Comparison of ENCODE assay signal across 17 cellular contexts in the genomic region with DNA sequence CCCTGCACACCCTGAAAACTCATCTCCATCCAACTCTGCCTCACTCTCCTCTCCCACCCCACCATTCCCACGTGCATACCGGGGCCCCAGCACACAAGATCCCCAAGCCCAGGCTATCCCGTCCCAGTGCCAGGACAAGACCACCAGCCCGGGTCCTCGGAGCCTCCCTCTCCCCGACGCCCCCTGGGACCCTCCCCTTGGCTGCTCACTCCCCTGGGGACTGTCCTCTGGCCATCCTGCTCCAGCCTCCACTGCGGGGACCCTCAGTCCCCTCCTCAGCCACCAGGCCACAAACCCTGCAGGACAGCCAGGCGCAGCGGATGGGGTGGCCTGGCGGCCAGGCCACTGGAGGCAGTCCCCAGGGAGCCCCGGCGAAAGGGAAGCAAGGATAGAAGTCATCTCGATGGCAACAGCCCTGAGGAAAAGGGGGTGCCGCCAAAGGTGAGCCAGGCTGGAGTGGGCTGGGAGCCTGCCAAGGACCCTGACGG.
DNase-seq lines count a peak whose midpoint lies in the region; ATAC-seq lines count a peak whose summit lies in the region.
"Had no signal": no experiment of that assay in that cellular context is flagged by ENCODE, and none has a peak within 500 bp of the region (broad histone marks: within the 10 kb centered on the region; RNA-seq: fewer than 3 reads in every experiment).

No MANE protein-coding gene starts in this region.

- H3K9me3 ChIP-seq in mesodermal cell (ENCODE audit: control insufficient read depth, low read length) = no peaks in the 10 kb centered on the region
- H3K9me3 ChIP-seq: breast epithelium had no signal

- intact Hi-C loops in dendritic cell treated with granulocyte-macrophage colony-stimulating factor and Interleukin-4, amounts not matched to agents 40 ng/mL and 50 ng/mL, for 4 days (cut with micrococcal nuclease) = no loop called here

- no peaks in the 10 kb centered on the region for H3K36me3 Mint-ChIP-seq in dendritic cell treated with granulocyte-macrophage colony-stimulating factor and Interleukin-4, amounts not matched to agents 40 ng/mL and 50 ng/mL, for 4 days (ENCODE audit: low read depth)

- no peak for DNase-seq in stimulated activated naive CD8-positive, alpha-beta T cell treated with anti-CD3 and anti-CD28 coated beads, Interleukin-15, amount 100 ng/mL, for 72 hours
- DNase-seq in stimulated activated naive CD8-positive, alpha-beta T cell treated with anti-CD3 and anti-CD28 coated beads, Interleukin-15, Interleukin-2, amounts not matched to agents 100 U/mL and 50 U/mL, for 24 hours = no peak
- DNase-seq in hepatic stellate cell (ENCODE audit: low spot score) (no peak), RKO (ENCODE audit: low spot score) (no peak), OCI-M1 (lab: John Stamatoyannopoulos, UW) (no peak)
- DNase-seq: activated CD4-positive, alpha-beta T cell treated with anti-CD3 and anti-CD28 coated beads for 1 hour; activated naive CD4-positive, alpha-beta T cell treated with anti-CD3 and anti-CD28 coated beads, Interleukin-2, amount 50 U/mL, for 16 hours; NCI-H1092; occipital lobe; RPMI8226; small intestine; T-helper 2 cell had no signal

- no peak overlapping the region for H3K4me3 ChIP-seq in mesodermal cell (ENCODE audit: extremely low read depth, insufficient read depth, low read length, poor library complexity, severe bottlenecking)
- H3K4me3 ChIP-seq: breast epithelium, GM12878 had no signal

- no peaks in the 10 kb centered on the region for H3K9me3 Mint-ChIP-seq in stimulated activated naive CD8-positive, alpha-beta T cell treated with anti-CD3 and anti-CD28 coated beads, Interleukin-15, amount 100 ng/mL, for 72 hours
- no peaks in the 10 kb centered on the region for H3K9me3 Mint-ChIP-seq in dendritic cell treated with granulocyte-macrophage colony-stimulating factor and Interleukin-4, amounts not matched to agents 40 ng/mL and 50 ng/mL, for 4 days

- no peak overlapping the region for H3K27ac Mint-ChIP-seq in stimulated activated naive CD8-positive, alpha-beta T cell treated with anti-CD3 and anti-CD28 coated beads, Interleukin-15, amount 100 ng/mL, for 72 hours
- H3K27ac Mint-ChIP-seq in dendritic cell treated with granulocyte-macrophage colony-stimulating factor and Interleukin-4, amounts not matched to agents 40 ng/mL and 50 ng/mL, for 4 days = peak overlapping the region; percentile 18

- peaks cover 16% of the 10 kb centered on the region for H3K27me3 Mint-ChIP-seq in stimulated activated naive CD8-positive, alpha-beta T cell treated with anti-CD3 and anti-CD28 coated beads, Interleukin-15, amount 100 ng/mL, for 72 hours
- peaks cover 21% of the 10 kb centered on the region for H3K27me3 Mint-ChIP-seq in dendritic cell treated with granulocyte-macrophage colony-stimulating factor and Interleukin-4, amounts not matched to agents 40 ng/mL and 50 ng/mL, for 4 days

- H3K36me3 ChIP-seq in mesodermal cell (ENCODE audit: control insufficient read depth, insufficient read depth, low read length) = no peaks in the 10 kb centered on the region
- H3K36me3 ChIP-seq: breast epithelium had no signal

- peaks cover 10% of the 10 kb centered on the region for H3K4me1 Mint-ChIP-seq in stimulated activated naive CD8-positive, alpha-beta T cell treated with anti-CD3 and anti-CD28 coated beads, Interleukin-15, amount 100 ng/mL, for 72 hours
- H3K4me1 Mint-ChIP-seq in dendritic cell treated with granulocyte-macrophage colony-stimulating factor and Interleukin-4, amounts not matched to agents 40 ng/mL and 50 ng/mL, for 4 days (ENCODE audit: low read depth) = peaks cover 35% of the 10 kb centered on the region

- ATAC-seq in stimulated activated naive CD8-positive, alpha-beta T cell treated with anti-CD3 and anti-CD28 coated beads, Interleukin-15, amount 100 ng/mL, for 72 hours = peak; percentile 39
- ATAC-seq in stimulated activated naive CD8-positive, alpha-beta T cell treated with anti-CD3 and anti-CD28 coated beads, Interleukin-15, Interleukin-2, amounts not matched to agents 100 U/mL and 50 U/mL, for 24 hours = no peak
- no peak for ATAC-seq in GM19397 (IDR thresholded peaks at IDR 0.05; ENCODE audit: unreplicated experiment)
- ATAC-seq: GM12878 had no signal

- 45 to 54% methylated on average over 12 of the region's 16 CpGs for WGBS in mesodermal cell (ENCODE audit: insufficient coverage in 2 of 2), 2 experiments

- no peak overlapping the region for H3K4me3 Mint-ChIP-seq in stimulated activated naive CD8-positive, alpha-beta T cell treated with anti-CD3 and anti-CD28 coated beads, Interleukin-15, amount 100 ng/mL, for 72 hours
- no peak overlapping the region for H3K4me3 Mint-ChIP-seq in dendritic cell treated with granulocyte-macrophage colony-stimulating factor and Interleukin-4, amounts not matched to agents 40 ng/mL and 50 ng/mL, for 4 days

- peak overlapping the region; percentile 84 for H3K27ac ChIP-seq in mesodermal cell (ENCODE audit: low read depth, low read length, severe bottlenecking)

- H3K4me1 ChIP-seq in mesodermal cell (ENCODE audit: control insufficient read depth, insufficient read depth, low read length, poor library complexity, severe bottlenecking) = peaks cover 45% of the 10 kb centered on the region
- H3K4me1 ChIP-seq: breast epithelium had no signal
